In the genomic region with DNA sequence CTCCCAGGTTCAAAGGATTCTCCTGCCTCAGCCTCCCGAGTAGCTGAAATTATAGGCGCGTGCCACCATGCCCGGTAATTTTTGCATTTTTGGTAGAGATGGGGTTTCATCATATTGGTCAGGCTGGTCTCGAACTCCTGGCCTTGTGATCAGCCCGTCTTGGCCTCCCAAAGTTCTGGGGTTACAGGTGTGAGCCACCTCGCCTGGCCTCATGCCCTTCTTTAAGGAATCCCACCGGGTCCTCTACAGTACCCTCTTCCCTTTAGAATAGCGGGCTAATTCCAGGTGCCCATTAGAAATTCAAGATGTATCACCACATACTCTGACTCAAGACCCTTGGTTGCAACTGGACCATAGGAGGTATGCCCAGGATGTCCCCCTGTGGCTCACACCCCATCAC, we compare ENCODE assay signal across 8 cellular contexts.
"Had no signal": no experiment of that assay in that cellular context is flagged by ENCODE, and none has a peak within 500 bp of the region (broad histone marks: within the 10 kb centered on the region; RNA-seq: fewer than 3 reads in every experiment).

No MANE protein-coding gene starts in this region.

- FAIRE-seq: HTR-8/SVneo, K562 had no signal

- ATAC-seq: K562 had no signal

- H3K4me2 ChIP-seq: GM23338 had no signal

- H3K4me3 Mint-ChIP-seq: GM23338, HFFc6 had no signal

- H3K9me3 Mint-ChIP-seq: GM23338 had no signal

- DNase-seq: H7, HCEC 1CT, HFFc6, IMR-90, KG1 had no signal

- H2AFZ ChIP-seq: GM23338 had no signal

- H3K4me3 ChIP-seq: GM23338, K562 had no signal

- H3K27ac Mint-ChIP-seq: GM23338, HFFc6 had no signal
